Comparison of ENCODE assay signal across 7 cellular contexts in the genomic region with DNA sequence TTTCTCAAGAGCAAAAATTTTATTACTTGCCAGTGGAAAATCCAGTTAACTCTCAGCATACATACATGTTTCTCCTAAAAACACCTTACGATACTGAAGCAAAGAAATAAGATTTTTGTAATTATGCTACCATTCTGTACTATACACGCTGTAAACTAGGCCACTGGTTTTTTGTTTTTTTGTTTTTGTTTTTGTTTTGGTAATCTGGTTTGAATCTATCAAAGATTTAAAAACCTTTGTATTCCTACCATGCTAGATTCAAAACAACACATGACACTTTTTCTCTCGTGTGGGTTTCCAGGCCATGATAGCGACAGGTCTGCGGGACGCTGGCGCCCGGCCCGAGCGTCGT. TPM values are rescaled to one million over a fixed set of nuclear protein-coding genes. Genes with fewer than 3 reads are reported as not detected.
DNase-seq lines count a peak whose midpoint lies in the region; ATAC-seq and TF ChIP-seq lines count a peak whose summit lies in the region.

No MANE protein-coding gene starts in this region.

- H3K4me3 Mint-ChIP-seq in activated naive CD8-positive, alpha-beta T cell treated with anti-CD3 and anti-CD28 coated beads, Interleukin-2, amount 10 ng/mL, durations not matched to agents 7 days and 5 days = peak overlapping the region; percentile 95

- H3K4me1 Mint-ChIP-seq in activated naive CD8-positive, alpha-beta T cell treated with anti-CD3 and anti-CD28 coated beads, Interleukin-2, amount 10 ng/mL, durations not matched to agents 7 days and 5 days = peaks cover 14% of the 10 kb centered on the region

- under 1% methylated on average over 9 of the region's 11 CpGs for WGBS in HUES64
- WGBS in stomach, 5 donors = 4 to 8% (median 6%) methylated on average over 11 of the region's 11 CpGs

- no peak for TF ChIP-seq EP300 in stomach (IDR thresholded peaks at IDR 0.05)

- POLR2A ChIA-PET in activated naive CD8-positive, alpha-beta T cell treated with anti-CD3 and anti-CD28 coated beads, Interleukin-2, amount 10 ng/mL, durations not matched to agents 7 days and 5 days (lab: Charles Lee) = no interaction called here

- peaks cover 4% of the 10 kb centered on the region for H3K27me3 Mint-ChIP-seq in activated naive CD8-positive, alpha-beta T cell treated with anti-CD3 and anti-CD28 coated beads, Interleukin-2, amount 10 ng/mL, durations not matched to agents 7 days and 5 days

- H3K27me3 ChIP-seq in HUES64 (ENCODE audit: insufficient read depth, low read length) = no peaks in the 10 kb centered on the region
- no peaks in the 10 kb centered on the region for H3K27me3 ChIP-seq in stomach

- H3K4me3 ChIP-seq in HUES64 (ENCODE audit: low read length) (peak overlapping the region; percentile 78), stomach (peak overlapping the region; percentile 71 to 94 (median 78))

- H3K36me3 Mint-ChIP-seq in activated naive CD8-positive, alpha-beta T cell treated with anti-CD3 and anti-CD28 coated beads, Interleukin-2, amount 10 ng/mL, durations not matched to agents 7 days and 5 days = no peaks in the 10 kb centered on the region

- no peak for DNase-seq in activated naive CD8-positive, alpha-beta T cell treated with anti-CD3 and anti-CD28 coated beads, Interleukin-2, amount 10 ng/mL, durations not matched to agents 7 days and 5 days
- peak; percentile 67 for DNase-seq in inferior parietal cortex (ENCODE audit: extremely low spot score)
- DNase-seq in stomach = no peak
- DNase-seq in SHP77 treated with DMSO at 0.1 percent for 48 hours (lab: John Stamatoyannopoulos, UW) = no peak
- DNase-seq in hepatic stellate cell (ENCODE audit: low spot score) = no peak
- no peak for DNase-seq in activated CD4-positive, CD25-positive, alpha-beta regulatory T cell treated with anti-CD3 and anti-CD28 coated beads, Interleukin-2, amount 50 U/mL, for 72 hours

- H3K9me3 Mint-ChIP-seq in activated naive CD8-positive, alpha-beta T cell treated with anti-CD3 and anti-CD28 coated beads, Interleukin-2, amount 10 ng/mL, durations not matched to agents 7 days and 5 days = no peaks in the 10 kb centered on the region

- intact Hi-C loops in stomach (cut with DNase I; ENCODE audit: low total_unique reads) = no loop called here

- peak overlapping the region; percentile 86 for H3K27ac Mint-ChIP-seq in activated naive CD8-positive, alpha-beta T cell treated with anti-CD3 and anti-CD28 coated beads, Interleukin-2, amount 10 ng/mL, durations not matched to agents 7 days and 5 days

- no peak for TF ChIP-seq POLR2A in stomach (IDR thresholded peaks at IDR 0.05)

- H3K9me3 ChIP-seq in HUES64 (ENCODE audit: insufficient read depth, low read depth, low read length) (no peaks in the 10 kb centered on the region), stomach (no peaks in the 10 kb centered on the region)

- no peak for TF ChIP-seq CTCF in stomach (IDR thresholded peaks at IDR 0.05)

- ATAC-seq in activated naive CD8-positive, alpha-beta T cell treated with anti-CD3 and anti-CD28 coated beads, Interleukin-2, amount 10 ng/mL, durations not matched to agents 7 days and 5 days (ENCODE audit: low read depth) = no peak

- peaks cover 8% of the 10 kb centered on the region; the same call in 1 of the 2 replicates for H3K4me1 ChIP-seq in HUES64 (ENCODE audit: insufficient read depth, low read length)
- peaks cover 7 to 18% (median 16%) of the 10 kb centered on the region in 4 donors for H3K4me1 ChIP-seq in stomach

- H3K9ac ChIP-seq in HUES64 (ENCODE audit: low read depth, low read length) = peak overlapping the region; percentile 78

- H3K27ac ChIP-seq in HUES64 (ENCODE audit: low read depth, low read length) (no peak overlapping the region), stomach (peak overlapping the region; percentile 90 to 97 (median 91))

- H3K36me3 ChIP-seq in HUES64 (ENCODE audit: insufficient read depth, low read length) = no peaks in the 10 kb centered on the region
- no peaks in the 10 kb centered on the region for H3K36me3 ChIP-seq in stomach

RNA-seq across cellular contexts. Expression of gene TMEM192, which starts 0.8 kb away (rescaled TPM):
- 8.7 TPM for polyA plus RNA-seq in HUES64 (2013, experiment 1 of 2)
- polyA plus RNA-seq in HUES64 (2013, experiment 2 of 2) = 10.2 TPM
- 1 to 10 TPM; 8.2 to 8.5 TPM for total RNA-seq in activated naive CD8-positive, alpha-beta T cell treated with anti-CD3 and anti-CD28 coated beads, Interleukin-2, amount 10 ng/mL, durations not matched to agents 7 days and 5 days
- 10 to 100 TPM in 4 of 5 donors, 1 to 10 TPM in 1; 2.3 to 44.5 (median 19.8) TPM for total RNA-seq in stomach
- polyA plus RNA-seq in stomach = 1 to 10 TPM; 4.4 to 7.5 (median 4.9) TPM

RNA-seq across cellular contexts. Expression of gene TRIM75, which starts 58.2 kb away (rescaled TPM):
- not detected for polyA plus RNA-seq in HUES64 (2013, experiment 1 of 2)
- not detected for polyA plus RNA-seq in HUES64 (2013, experiment 2 of 2)
- not detected for total RNA-seq in activated naive CD8-positive, alpha-beta T cell treated with anti-CD3 and anti-CD28 coated beads, Interleukin-2, amount 10 ng/mL, durations not matched to agents 7 days and 5 days
- not detected for total RNA-seq in stomach
- not detected for polyA plus RNA-seq in stomach
